1 cellular context compared by ENCODE assay signal in the genomic region with DNA sequence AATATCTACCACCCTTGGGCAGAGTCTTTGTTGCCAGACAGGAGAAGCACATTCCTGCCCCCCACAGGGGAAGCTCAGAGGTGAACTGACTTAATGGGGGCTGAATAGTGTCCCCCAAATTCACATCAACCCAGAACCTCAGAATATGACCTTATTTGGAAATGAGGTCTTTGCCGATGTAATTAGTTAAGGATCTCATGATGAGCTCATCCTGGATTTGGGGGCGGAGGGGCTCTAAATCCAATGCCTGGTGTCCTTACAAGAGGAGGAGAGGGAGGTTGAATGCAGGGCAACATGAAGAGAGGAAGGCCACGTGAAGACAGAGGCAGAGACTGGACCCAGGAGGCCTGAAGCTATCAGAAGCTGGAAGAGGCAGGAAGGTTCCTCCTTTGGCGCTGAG.
TF ChIP-seq lines count a peak whose summit lies in the region.

No MANE protein-coding gene starts in this region.

TF ChIP-seq in IMR-90, 13 proteins besides CTCF, POLR2A, EP300 and RAD21:
- TF ChIP-seq BHLHE40 (IDR thresholded peaks at IDR 0.05; ENCODE audit: low read depth, low read length) (no peak), SMC3 (IDR thresholded peaks at IDR 0.05; ENCODE audit: low read depth, low read length) (no peak), FOS (IDR thresholded peaks at IDR 0.05; ENCODE audit: low read depth, low read length) (no peak), MXI1 (IDR thresholded peaks at IDR 0.05; ENCODE audit: borderline replicate concordance, low read depth, low read length) (no peak), CHD1 (IDR thresholded peaks at IDR 0.05; ENCODE audit: low read depth, low read length) (no peak), CEBPB (IDR thresholded peaks at IDR 0.05; ENCODE audit: low read depth, low read length) (no peak), MAZ (IDR thresholded peaks at IDR 0.05; ENCODE audit: borderline replicate concordance, low read depth, low read length) (no peak), NFE2L2 (IDR thresholded peaks at IDR 0.05; ENCODE audit: low read depth, low read length) (no peak), RFX5 (IDR thresholded peaks at IDR 0.05; ENCODE audit: low read depth, low read length) (no peak), MAFK (IDR thresholded peaks at IDR 0.05; ENCODE audit: low read depth, low read length) (no peak), RCOR1 (IDR thresholded peaks at IDR 0.05; ENCODE audit: insufficient replicate concordance, low read length) (no peak)
- TF ChIP-seq, protein P1, sequence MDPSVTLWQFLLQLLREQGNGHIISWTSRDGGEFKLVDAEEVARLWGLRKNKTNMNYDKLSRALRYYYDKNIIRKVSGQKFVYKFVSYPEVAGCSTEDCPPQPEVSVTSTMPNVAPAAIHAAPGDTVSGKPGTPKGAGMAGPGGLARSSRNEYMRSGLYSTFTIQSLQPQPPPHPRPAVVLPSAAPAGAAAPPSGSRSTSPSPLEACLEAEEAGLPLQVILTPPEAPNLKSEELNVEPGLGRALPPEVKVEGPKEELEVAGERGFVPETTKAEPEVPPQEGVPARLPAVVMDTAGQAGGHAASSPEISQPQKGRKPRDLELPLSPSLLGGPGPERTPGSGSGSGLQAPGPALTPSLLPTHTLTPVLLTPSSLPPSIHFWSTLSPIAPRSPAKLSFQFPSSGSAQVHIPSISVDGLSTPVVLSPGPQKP (IDR thresholded peaks at IDR 0.05; ENCODE audit: borderline replicate concordance, low read depth, low read length) = no peak
- TF ChIP-seq, protein P2, sequence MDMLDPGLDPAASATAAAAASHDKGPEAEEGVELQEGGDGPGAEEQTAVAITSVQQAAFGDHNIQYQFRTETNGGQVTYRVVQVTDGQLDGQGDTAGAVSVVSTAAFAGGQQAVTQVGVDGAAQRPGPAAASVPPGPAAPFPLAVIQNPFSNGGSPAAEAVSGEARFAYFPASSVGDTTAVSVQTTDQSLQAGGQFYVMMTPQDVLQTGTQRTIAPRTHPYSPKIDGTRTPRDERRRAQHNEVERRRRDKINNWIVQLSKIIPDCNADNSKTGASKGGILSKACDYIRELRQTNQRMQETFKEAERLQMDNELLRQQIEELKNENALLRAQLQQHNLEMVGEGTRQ (IDR thresholded peaks at IDR 0.05; ENCODE audit: low read depth, low read length) = no peak
